8 cellular contexts compared by ENCODE assay signal in the genomic region with DNA sequence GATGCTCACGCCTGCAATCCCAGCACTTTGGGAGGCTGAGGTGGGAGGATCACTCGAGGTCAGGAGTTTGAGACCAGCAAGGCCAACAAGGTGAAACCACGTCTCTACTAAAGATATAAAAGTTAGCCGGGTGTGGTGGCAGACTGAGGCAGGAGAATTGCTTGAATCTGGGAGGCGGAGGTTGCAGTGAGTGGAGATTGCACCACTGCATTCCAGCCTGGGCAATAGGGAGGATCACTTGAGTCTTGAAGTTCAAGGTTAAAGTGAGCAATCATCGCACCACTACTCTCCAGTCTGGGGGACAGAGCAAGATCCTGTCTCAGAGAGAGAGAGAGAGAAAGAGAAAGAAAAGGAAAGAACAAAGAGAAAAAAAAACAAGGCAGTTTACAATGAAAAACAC. TPM values are rescaled to one million over a fixed set of nuclear protein-coding genes. Genes with fewer than 3 reads are reported as not detected.
DNase-seq lines count a peak whose midpoint lies in the region; ATAC-seq and TF ChIP-seq lines count a peak whose summit lies in the region.
"Not testable (repeated sequence)": the region's sequence is repeated elsewhere in the genome, so short reads cannot be mapped to it uniquely, and the experiment has no call there.

No MANE protein-coding gene starts in this region.

- not testable (repeated sequence) for H3K9ac ChIP-seq in IMR-90 (ENCODE audit: low read depth, low read length)

- H3K79me2 ChIP-seq in osteoblast (ENCODE audit: insufficient read depth, low read length), result not testable (repeated sequence)

- CTCF ChIA-PET in IMR-90 (lab: Yijun Ruan, JAX), result not testable (repeated sequence)

- not testable (repeated sequence) for H4K20me1 ChIP-seq in IMR-90 (ENCODE audit: insufficient read depth, low read length); osteoblast (ENCODE audit: insufficient read depth, low read length)

- in situ Hi-C loops in IMR-90 (cut with MboI; ENCODE audit: low sequenced_read_pairs); brain microvascular endothelial cell (cut with HindIII; ENCODE audit: low pct_ligation_motif_present, low sequenced_read_pairs): not testable (repeated sequence)

- H3K27me3 Mint-ChIP-seq in activated naive CD8-positive, alpha-beta T cell, result not testable (repeated sequence)

- TF ChIP-seq RAD21 in IMR-90 (IDR thresholded peaks at IDR 0.05; ENCODE audit: low read length), result not testable (repeated sequence)

- not testable (repeated sequence) for H3K4me3 ChIP-seq in AG10803 (ENCODE audit: low read length); IMR-90 (ENCODE audit: insufficient read depth, low read depth, low read length); brain microvascular endothelial cell (ENCODE audit: low read depth, low read length); fibroblast of mammary gland (ENCODE audit: control insufficient read depth, low read depth, low read length); osteoblast (ENCODE audit: insufficient read depth, low read length)

- not testable (repeated sequence) for H4K91ac ChIP-seq in IMR-90 (ENCODE audit: insufficient read depth, low read depth, low read length)

- intact Hi-C loops in IMR-90 (cut with micrococcal nuclease), result not testable (repeated sequence)

- not testable (repeated sequence) for H2BK20ac ChIP-seq in IMR-90 (ENCODE audit: low read depth, low read length)

- H2BK120ac ChIP-seq in IMR-90 (ENCODE audit: low read depth, low read length), result not testable (repeated sequence)

- H3K4me1 ChIP-seq in IMR-90 (ENCODE audit: control insufficient read depth, insufficient read depth, low read length); osteoblast (ENCODE audit: insufficient read depth, low read length): not testable (repeated sequence)

- H3K4ac ChIP-seq in IMR-90 (ENCODE audit: low read depth, low read length), result not testable (repeated sequence)

- H3K4me3 Mint-ChIP-seq in activated naive CD8-positive, alpha-beta T cell, result not testable (repeated sequence)

- H4K8ac ChIP-seq in IMR-90 (ENCODE audit: low read depth in 2 of 2, low read length in 2 of 2), result not testable (repeated sequence)

- DNase-seq in AG10803 (ENCODE audit: low read depth) (peak; percentile 36), IMR-90 (peak; percentile 14), brain microvascular endothelial cell (peak; percentile 24), fibroblast of mammary gland (ENCODE audit: low read depth) (peak; percentile 11), superior temporal gyrus (ENCODE audit: extremely low spot score) (peak; percentile 10)
- not testable (repeated sequence) for DNase-seq in osteoblast (ENCODE audit: insufficient read length, low spot score, missing footprints)

- H3K27me3 ChIP-seq in IMR-90 (ENCODE audit: control insufficient read depth, insufficient read depth, low read length); brain microvascular endothelial cell (replicated peaks); layer of hippocampus (ENCODE audit: control insufficient read depth, insufficient read depth, low read length); osteoblast (ENCODE audit: insufficient read depth, low read length): not testable (repeated sequence)

- H3K23ac ChIP-seq in IMR-90 (ENCODE audit: low read depth, low read length), result not testable (repeated sequence)

- not testable (repeated sequence) for H3K56ac ChIP-seq in IMR-90 (ENCODE audit: extremely low read depth, insufficient read depth, low read length)

- ATAC-seq in IMR-90 (ENCODE audit: low read depth), result peak; percentile 51

- dilution Hi-C loops in IMR-90 (cut with HindIII; ENCODE audit: low sequenced_read_pairs, unreplicated experiment), result not testable (repeated sequence)

- not testable (repeated sequence) for H2AFZ ChIP-seq in IMR-90 (replicated peaks; ENCODE audit: low read length, poor library complexity)
- peak overlapping the region; percentile 47 for H2AFZ ChIP-seq in osteoblast (ENCODE audit: low read length)

- not testable (repeated sequence) for H3K27ac ChIP-seq in IMR-90 (ENCODE audit: insufficient read depth, low read length)
- H3K27ac ChIP-seq in brain microvascular endothelial cell (peak overlapping the region; percentile 20), layer of hippocampus (ENCODE audit: low read depth, low read length) (peak overlapping the region; percentile 77), osteoblast (ENCODE audit: low read depth, low read length) (peak overlapping the region; percentile 63)

- H3K79me1 ChIP-seq in IMR-90 (ENCODE audit: low read depth in 1 of 2, low read length in 2 of 2), result not testable (repeated sequence)

- not testable (repeated sequence) for H2BK15ac ChIP-seq in IMR-90 (ENCODE audit: low read depth, low read length)

- H3K4me2 ChIP-seq in IMR-90 (ENCODE audit: low read depth, low read length); osteoblast (ENCODE audit: insufficient read depth, low read length): not testable (repeated sequence)

- not testable (repeated sequence) for TF ChIP-seq CTCF in AG10803 (conservative IDR thresholded peaks at IDR 0.05; ENCODE audit: low read length); IMR-90 (conservative IDR thresholded peaks at IDR 0.05; ENCODE audit: low read depth, low read length); brain microvascular endothelial cell (IDR thresholded peaks at IDR 0.05; ENCODE audit: low read depth, low read length, missing control alignments); fibroblast of mammary gland (conservative IDR thresholded peaks at IDR 0.05; ENCODE audit: control insufficient read depth, insufficient read depth, low read depth, low read length); osteoblast (IDR thresholded peaks at IDR 0.05; ENCODE audit: extremely low read depth, low read depth, low read length)

- not testable (repeated sequence) for H3K9me1 ChIP-seq in IMR-90 (ENCODE audit: insufficient read depth, low read length)

- peak overlapping the region; percentile 11 for H3K27ac Mint-ChIP-seq in activated naive CD8-positive, alpha-beta T cell

- WGBS in IMR-90 (ENCODE audit: extremely low coverage in 2 of 2, insufficient read length in 1 of 2), 2 experiments, result 85% methylated on average over 4 of the region's 6 CpGs; no CpG with 5 or more reads in 1 of the 2 experiments

- peaks cover 40% of the 10 kb centered on the region for H3K4me1 Mint-ChIP-seq in activated naive CD8-positive, alpha-beta T cell (ENCODE audit: low read depth)

- not testable (repeated sequence) for TF ChIP-seq POLR2A in IMR-90 (IDR thresholded peaks at IDR 0.05; ENCODE audit: low read depth, low read length)

- H3K14ac ChIP-seq in IMR-90 (replicated peaks; ENCODE audit: low read depth, low read length), result not testable (repeated sequence)

- H3K18ac ChIP-seq in IMR-90 (ENCODE audit: low read depth, low read length), result not testable (repeated sequence)

- not testable (repeated sequence) for H3K9me3 ChIP-seq in IMR-90 (ENCODE audit: control insufficient read depth, insufficient read depth, low read length); osteoblast (ENCODE audit: low read depth, low read length)

- not testable (repeated sequence) for H2AK5ac ChIP-seq in IMR-90 (ENCODE audit: low read depth, low read length)

- H2AK9ac ChIP-seq in IMR-90 (replicated peaks; ENCODE audit: low read depth, low read length, poor library complexity), result not testable (repeated sequence)

- not testable (repeated sequence) for H3K36me3 Mint-ChIP-seq in activated naive CD8-positive, alpha-beta T cell

- H3K9me3 Mint-ChIP-seq in activated naive CD8-positive, alpha-beta T cell (ENCODE audit: low read depth), result not testable (repeated sequence)

- not testable (repeated sequence) for BruUV-seq in IMR-90 (replicated peaks; lab: Mats Ljungman, UMichigan)

- H4K5ac ChIP-seq in IMR-90 (ENCODE audit: low read depth, low read length), result not testable (repeated sequence)

- not testable (repeated sequence) for H2BK5ac ChIP-seq in IMR-90 (ENCODE audit: low read depth, low read length, poor library complexity, severe bottlenecking)

- not testable (repeated sequence) for H3K36me3 ChIP-seq in IMR-90 (ENCODE audit: control insufficient read depth, insufficient read depth, low read length); brain microvascular endothelial cell (replicated peaks); osteoblast (ENCODE audit: insufficient read depth, low read length)

- POLR2A ChIA-PET in IMR-90 (lab: Charles Lee; ENCODE audit: unreplicated experiment), result not testable (repeated sequence)

TF ChIP-seq in IMR-90, 13 proteins besides CTCF, POLR2A, EP300 and RAD21:
- TF ChIP-seq CEBPB (IDR thresholded peaks at IDR 0.05; ENCODE audit: low read depth, low read length), result 0 out of 2 replicates have a peak, but pooled peaks have one; percentile 26

RNA-seq across cellular contexts. Expression of a gene that starts 13.5 kb away (rescaled TPM):
- 121 and 211 TPM in 2 replicates for total RNA-seq in IMR-90 (2012; rRNA removed)
- 255 and 410 TPM in 2 replicates for polyA plus RNA-seq in IMR-90 (2012; rRNA removed)
- polyA plus RNA-seq in IMR-90 (2012; cell fraction: cytosol; rRNA removed), result 111 and 118 TPM in 2 replicates
- 701 and 2,036 TPM in 2 replicates for polyA plus RNA-seq in IMR-90 (2012; cell fraction: nucleus; rRNA removed; ENCODE audit: low replicate concordance)
- total RNA-seq in osteoblast, result 69.8 and 91.6 TPM in 2 replicates
